Comparison of ENCODE assay signal across 8 cellular contexts in the genomic region with DNA sequence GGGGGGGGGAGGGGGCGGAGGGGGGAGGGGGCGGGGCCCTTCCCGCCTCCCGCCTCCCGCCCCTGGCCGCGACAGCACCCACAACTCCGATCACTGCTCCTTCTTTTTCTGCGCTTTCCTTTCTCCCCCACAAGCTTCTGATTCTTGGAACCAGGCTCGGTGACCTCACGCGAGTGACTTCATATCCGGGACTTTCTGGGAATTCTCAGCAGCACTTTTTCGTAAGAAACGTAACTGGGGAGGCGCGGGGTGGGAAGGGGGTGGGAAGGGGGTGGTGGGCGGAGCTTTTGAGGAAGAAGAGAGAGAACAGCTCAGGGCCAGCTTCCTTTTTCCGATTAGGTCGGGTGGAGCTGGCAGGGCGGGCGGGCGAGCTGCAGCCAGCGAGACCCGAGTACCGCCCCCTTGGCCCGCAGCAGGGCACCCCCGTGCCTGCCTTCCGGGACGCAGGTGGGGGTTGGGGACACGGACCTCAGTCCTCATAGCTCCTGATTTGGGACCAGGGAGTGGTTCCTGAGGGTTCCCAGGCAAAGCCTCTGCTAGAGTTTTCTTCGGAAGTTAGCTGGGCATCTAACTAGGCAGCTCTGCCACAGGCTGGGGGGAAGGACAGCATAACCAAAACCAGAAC. TPM values are rescaled to one million over a fixed set of nuclear protein-coding genes. Genes with fewer than 3 reads are reported as not detected.
DNase-seq lines count a peak whose midpoint lies in the region; ATAC-seq and TF ChIP-seq lines count a peak whose summit lies in the region.

No MANE protein-coding gene starts in this region.

- peak overlapping the region; percentile 59; the same call in 1 of the 2 replicates for H2AFZ ChIP-seq in GM23338

- peaks cover 4% of the 10 kb centered on the region; the same call in 1 of the 2 replicates for H3K9me2 ChIP-seq in GM23338 (ENCODE audit: insufficient read depth)

- DNase-seq in Caki2 (ENCODE audit: low read depth) (peak; percentile 62), GM23338 (ENCODE audit: low spot score) (peak; percentile 91), NCI-H2227 (lab: John Stamatoyannopoulos, UW; ENCODE audit: unreplicated experiment) (peak; percentile 68), kidney tubule cell (ENCODE audit: low spot score) (peak; percentile 92)
- DNase-seq in activated CD4-positive, alpha-beta T cell treated with anti-CD3 and anti-CD28 coated beads for 4 hours = peak; percentile 86
- peak; percentile 53 to 66 for DNase-seq in stimulated activated CD4-positive, alpha-beta T cell treated with anti-CD3 and anti-CD28 coated beads, Interleukin-15, amount 100 ng/mL, for 1 hour (ENCODE audit: low read depth in 1 of 2, low spot score in 1 of 2)

- H3K4me3 Mint-ChIP-seq in GM23338 = peak overlapping the region; percentile 81

- H3K4me2 ChIP-seq in GM23338 = peak overlapping the region; percentile 98

- H3K36me3 ChIP-seq in GM23338 (ENCODE audit: insufficient read depth) = no peaks in the 10 kb centered on the region

- H3K4me3 ChIP-seq in GM23338 = peak overlapping the region; percentile 69

- peak overlapping the region; percentile 96 for H3K27ac ChIP-seq in GM23338 (ENCODE audit: low read depth)
- H3K27ac ChIP-seq in cingulate gyrus (ENCODE audit: low read depth, low read length) = peak overlapping the region; percentile 93

- peak overlapping the region; percentile 96 for H3K27ac Mint-ChIP-seq in GM23338

- peaks cover 23% of the 10 kb centered on the region for H3K27me3 Mint-ChIP-seq in GM23338 (ENCODE audit: insufficient read depth, low read depth, poor library complexity)

- no peaks in the 10 kb centered on the region for H4K20me1 ChIP-seq in GM23338 (replicated peaks; ENCODE audit: insufficient read depth)

- H3F3A ChIP-seq in GM23338 (replicated peaks; ENCODE audit: low read depth) = peaks cover 9% of the 10 kb centered on the region

- H3K9me3 Mint-ChIP-seq in GM23338 = peaks cover 3% of the 10 kb centered on the region

- H3K79me2 ChIP-seq in GM23338 (replicated peaks; ENCODE audit: insufficient read depth) = no peaks in the 10 kb centered on the region

- no peaks in the 10 kb centered on the region; the same call in 2 of the 3 replicates for H3K36me3 Mint-ChIP-seq in GM23338 (ENCODE audit: low read depth)

- ATAC-seq in GM23338 (peak; percentile 66), HG03457 (IDR thresholded peaks at IDR 0.05; ENCODE audit: unreplicated experiment) (no peak)

- peaks cover 17% of the 10 kb centered on the region for H3K27me3 ChIP-seq in GM23338 (ENCODE audit: insufficient read depth)

- TF ChIP-seq CTCF in GM23338 (conservative IDR thresholded peaks at IDR 0.05; ENCODE audit: low read depth in 2 of 2) = no peak

- H3K4me1 ChIP-seq in GM23338 (ENCODE audit: insufficient read depth) = peaks cover 44% of the 10 kb centered on the region

- H3K4me1 Mint-ChIP-seq in GM23338 = peaks cover 40% of the 10 kb centered on the region

- in situ Hi-C loops in Caki2 (cut with HindIII; ENCODE audit: low pct_unique_long_range_greater_than_20kb, low sequenced_read_pairs) = no loop called here

TF ChIP-seq in GM23338, 12 proteins besides CTCF, POLR2A, EP300 and RAD21:
- TF ChIP-seq, protein P1, sequence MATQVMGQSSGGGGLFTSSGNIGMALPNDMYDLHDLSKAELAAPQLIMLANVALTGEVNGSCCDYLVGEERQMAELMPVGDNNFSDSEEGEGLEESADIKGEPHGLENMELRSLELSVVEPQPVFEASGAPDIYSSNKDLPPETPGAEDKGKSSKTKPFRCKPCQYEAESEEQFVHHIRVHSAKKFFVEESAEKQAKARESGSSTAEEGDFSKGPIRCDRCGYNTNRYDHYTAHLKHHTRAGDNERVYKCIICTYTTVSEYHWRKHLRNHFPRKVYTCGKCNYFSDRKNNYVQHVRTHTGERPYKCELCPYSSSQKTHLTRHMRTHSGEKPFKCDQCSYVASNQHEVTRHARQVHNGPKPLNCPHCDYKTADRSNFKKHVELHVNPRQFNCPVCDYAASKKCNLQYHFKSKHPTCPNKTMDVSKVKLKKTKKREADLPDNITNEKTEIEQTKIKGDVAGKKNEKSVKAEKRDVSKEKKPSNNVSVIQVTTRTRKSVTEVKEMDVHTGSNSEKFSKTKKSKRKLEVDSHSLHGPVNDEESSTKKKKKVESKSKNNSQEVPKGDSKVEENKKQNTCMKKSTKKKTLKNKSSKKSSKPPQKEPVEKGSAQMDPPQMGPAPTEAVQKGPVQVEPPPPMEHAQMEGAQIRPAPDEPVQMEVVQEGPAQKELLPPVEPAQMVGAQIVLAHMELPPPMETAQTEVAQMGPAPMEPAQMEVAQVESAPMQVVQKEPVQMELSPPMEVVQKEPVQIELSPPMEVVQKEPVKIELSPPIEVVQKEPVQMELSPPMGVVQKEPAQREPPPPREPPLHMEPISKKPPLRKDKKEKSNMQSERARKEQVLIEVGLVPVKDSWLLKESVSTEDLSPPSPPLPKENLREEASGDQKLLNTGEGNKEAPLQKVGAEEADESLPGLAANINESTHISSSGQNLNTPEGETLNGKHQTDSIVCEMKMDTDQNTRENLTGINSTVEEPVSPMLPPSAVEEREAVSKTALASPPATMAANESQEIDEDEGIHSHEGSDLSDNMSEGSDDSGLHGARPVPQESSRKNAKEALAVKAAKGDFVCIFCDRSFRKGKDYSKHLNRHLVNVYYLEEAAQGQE (IDR thresholded peaks at IDR 0.05; ENCODE audit: unreplicated experiment) = peak; percentile 11
- TF ChIP-seq STAT1 (IDR thresholded peaks at IDR 0.05; ENCODE audit: unreplicated experiment) (no peak), POLR2AphosphoS5 (IDR thresholded peaks at IDR 0.05; ENCODE audit: low read depth) (peak; percentile 39; the same call in 1 of the 2 replicates), ZNF331 (CRISPR knock-in tag; IDR thresholded peaks at IDR 0.05; ENCODE audit: low read depth) (no peak), JUNB (IDR thresholded peaks at IDR 0.05; ENCODE audit: unreplicated experiment) (no peak), EZH2 (IDR thresholded peaks at IDR 0.05; ENCODE audit: low read depth, unreplicated experiment) (no peak), NANOG (IDR thresholded peaks at IDR 0.05; ENCODE audit: borderline replicate concordance) (no peak), CREB1 (CRISPR knock-in tag; IDR thresholded peaks at IDR 0.05; ENCODE audit: low read depth) (peak; percentile 89)
- TF ChIP-seq, protein P2, sequence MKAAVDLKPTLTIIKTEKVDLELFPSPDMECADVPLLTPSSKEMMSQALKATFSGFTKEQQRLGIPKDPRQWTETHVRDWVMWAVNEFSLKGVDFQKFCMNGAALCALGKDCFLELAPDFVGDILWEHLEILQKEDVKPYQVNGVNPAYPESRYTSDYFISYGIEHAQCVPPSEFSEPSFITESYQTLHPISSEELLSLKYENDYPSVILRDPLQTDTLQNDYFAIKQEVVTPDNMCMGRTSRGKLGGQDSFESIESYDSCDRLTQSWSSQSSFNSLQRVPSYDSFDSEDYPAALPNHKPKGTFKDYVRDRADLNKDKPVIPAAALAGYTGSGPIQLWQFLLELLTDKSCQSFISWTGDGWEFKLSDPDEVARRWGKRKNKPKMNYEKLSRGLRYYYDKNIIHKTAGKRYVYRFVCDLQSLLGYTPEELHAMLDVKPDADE (IDR thresholded peaks at IDR 0.05) = peak; percentile 62
TF ChIP-seq in GM23338: peak in this region for 4.

RNA-seq across cellular contexts. Expression of a gene that starts 14.6 kb away (rescaled TPM):
- not detected in 2 replicates for total RNA-seq in Caki2 (2014; rRNA removed; shearing (Covaris generic); ENCODE audit: low replicate concordance)
- total RNA-seq in GM23338 (2014; rRNA removed; shearing (Covaris generic)) = not detected in 2 replicates
- 0.03 TPM in 1 of 2 replicates, not detected in the other for polyA plus RNA-seq in GM23338 (2016; fragmentation: Nextera tagmentation; extraction: Ambion mirVana)

RNA-seq across cellular contexts. Expression of a gene that starts 24.4 kb away (rescaled TPM):
- total RNA-seq in Caki2 (2014; rRNA removed; shearing (Covaris generic); ENCODE audit: low replicate concordance) = 6.5 and 7.4 TPM in 2 replicates
- total RNA-seq in GM23338 (2014; rRNA removed; shearing (Covaris generic)) = 8.3 and 10.0 TPM in 2 replicates
- 4.7 and 4.9 TPM in 2 replicates for polyA plus RNA-seq in GM23338 (2016; fragmentation: Nextera tagmentation; extraction: Ambion mirVana)
